In the genomic region with DNA sequence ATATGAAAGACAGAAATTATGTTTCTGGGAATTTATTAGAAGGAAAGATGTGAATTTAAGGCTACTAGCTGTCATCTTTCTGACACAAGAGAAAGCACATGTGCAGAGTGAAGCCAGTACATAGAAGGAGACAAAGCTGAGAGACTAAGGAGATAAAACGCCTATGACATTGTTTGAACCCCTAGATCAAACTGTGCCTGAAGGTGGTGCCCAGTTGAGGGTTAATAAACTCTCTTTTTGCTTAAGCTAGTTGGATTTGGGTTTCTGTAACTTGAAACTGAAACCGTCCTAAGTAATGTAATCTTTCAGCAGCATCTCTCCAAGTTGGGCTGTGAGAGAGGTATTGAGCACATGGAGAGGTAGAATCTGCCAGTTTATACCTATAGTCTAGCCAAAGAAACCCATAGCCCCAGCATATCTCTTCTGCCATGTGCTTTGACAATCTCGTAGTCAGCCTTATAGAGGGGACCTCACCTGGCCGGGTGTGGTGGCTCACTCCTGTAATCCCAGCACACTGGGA, we compare ENCODE assay signal across 1 cellular context.
TF ChIP-seq lines count a peak whose summit lies in the region.

No MANE protein-coding gene starts in this region.

TF ChIP-seq in A549, 52 proteins besides CTCF, POLR2A, EP300 and RAD21 (continued from another document):
- TF ChIP-seq REST (IDR thresholded peaks at IDR 0.05) (no peak), HOXA7 (CRISPR knock-in tag; IDR thresholded peaks at IDR 0.05) (no peak)
